Comparison of ENCODE assay signal across 1 cellular context in the genomic region with DNA sequence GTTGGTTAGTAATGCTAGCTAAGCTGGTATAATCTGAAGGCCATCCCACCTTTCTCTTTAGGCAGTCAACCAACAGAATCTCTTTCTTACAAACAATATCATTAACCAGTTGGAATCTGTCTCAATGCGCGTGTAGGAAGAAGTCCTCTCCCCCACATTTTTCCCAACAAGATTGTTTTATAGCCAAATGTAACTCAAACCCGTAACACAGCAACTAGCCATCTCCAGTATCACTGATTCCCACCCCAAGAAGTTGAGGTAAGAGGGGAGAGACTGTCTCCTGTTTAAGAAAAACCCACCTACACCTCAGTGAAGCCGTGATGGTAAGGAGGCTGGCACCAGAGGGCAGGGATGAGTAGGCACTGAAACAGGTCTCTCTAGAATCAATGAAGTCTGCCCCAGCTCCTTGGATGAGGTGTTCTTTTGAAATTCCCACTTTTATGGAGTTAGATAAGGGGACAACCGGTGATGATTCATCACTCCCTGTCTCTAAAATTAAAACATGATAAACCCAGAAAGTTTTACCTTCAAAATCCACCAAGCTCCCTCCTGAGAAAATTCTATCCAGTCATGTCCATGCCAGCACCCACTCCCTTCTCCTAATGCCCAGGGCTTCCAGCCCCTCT.
TF ChIP-seq lines count a peak whose summit lies in the region.

No MANE protein-coding gene starts in this region.

TF ChIP-seq in HCT116, 20 proteins besides CTCF, POLR2A, EP300 and RAD21 (continued from another document):
- TF ChIP-seq CBX3 (IDR thresholded peaks at IDR 0.05; ENCODE audit: low read depth) (0 out of 2 replicates have a peak, but pooled peaks have one; percentile 45), ZNF274 (IDR thresholded peaks at IDR 0.05; ENCODE audit: low read depth, low read length) (no peak), CEBPB (IDR thresholded peaks at IDR 0.05; ENCODE audit: low read depth) (peak; percentile 35; the same call in 1 of the 2 replicates)
TF ChIP-seq in HCT116: peak in this region for 5.
